33 cellular contexts compared by ENCODE assay signal in the genomic region with DNA sequence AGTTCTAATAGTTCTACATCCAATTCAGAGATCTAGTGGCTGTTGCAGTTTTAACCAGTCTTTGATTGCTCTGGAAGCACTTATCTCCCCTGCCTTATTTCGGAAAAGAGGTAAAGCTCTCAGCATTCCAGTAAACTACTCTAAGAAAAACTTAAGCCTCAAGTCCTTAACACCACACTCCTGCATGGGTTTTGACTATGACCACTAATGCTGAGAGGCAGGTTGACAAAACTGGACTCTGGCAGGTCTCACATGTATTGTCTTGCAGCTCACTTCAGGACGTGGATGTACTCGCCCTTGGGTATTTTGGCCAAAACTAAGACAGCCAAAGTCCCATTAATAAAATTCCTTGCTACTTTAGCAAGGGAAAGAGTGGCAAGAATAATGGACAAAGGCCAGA.
"Had no signal": no experiment of that assay in that cellular context is flagged by ENCODE, and none has a peak within 500 bp of the region (broad histone marks: within the 10 kb centered on the region; RNA-seq: fewer than 3 reads in every experiment).

No MANE protein-coding gene starts in this region.

- DNase-seq: activated B cell treated with CpG ODN at 0.5 μM for 24 hours; activated CD4-positive, alpha-beta memory T cell treated with anti-CD3 and anti-CD28 coated beads for 36 hours; activated CD4-positive, alpha-beta T cell treated with anti-CD3 and anti-CD28 coated beads, Interleukin-2, amount 10 ng/mL, durations not matched to agents 24 days and 14 days; activated CD8-positive, alpha-beta memory T cell treated with anti-CD3 and anti-CD28 coated beads, Interleukin-2, amount 10 ng/mL, durations not matched to agents 7 days and 5 days; activated CD8-positive, alpha-beta memory T cell treated with anti-CD3 and anti-CD28 coated beads, Interleukin-2, amount 50 U/mL, for 4 hours; activated CD8-positive, alpha-beta T cell treated with anti-CD3 and anti-CD28 coated beads, Interleukin-2, amount 10 ng/mL, durations not matched to agents 7 days and 5 days; activated effector memory CD4-positive, alpha-beta T cell treated with anti-CD3 and anti-CD28 coated beads, Interleukin-2, amount 50 U/mL, for 16 hours; activated naive CD4-positive, alpha-beta T cell treated with anti-CD3 and anti-CD28 coated beads for 36 hours; activated naive CD8-positive, alpha-beta T cell treated with anti-CD3 and anti-CD28 coated beads for 36 hours; activated naive CD8-positive, alpha-beta T cell treated with anti-CD3 and anti-CD28 coated beads, Interleukin-2, amount 50 U/mL, for 24 hours; activated T-cell treated with anti-CD3 and anti-CD28 coated beads, Interleukin-2, amount 50 U/mL, for 1 hour; activated T-cell treated with anti-CD3 and anti-CD28 coated beads, Interleukin-2, amount 50 U/mL, for 48 hours; adrenal gland; amygdala; aorta; body of pancreas; central memory CD4-positive, alpha-beta T cell; cerebellar nuclear complex; colonic mucosa; effector memory CD4-positive, alpha-beta T cell; endodermal cell; foreskin fibroblast; T-helper 1 cell; T-helper 17 cell; T1000; WERI-Rb-1 had no signal

- H3K4me1 Mint-ChIP-seq: activated B cell treated with CpG ODN at 0.5 μM for 24 hours; activated CD4-positive, alpha-beta T cell treated with anti-CD3 and anti-CD28 coated beads, Interleukin-2, amount 10 ng/mL, durations not matched to agents 24 days and 14 days; activated CD8-positive, alpha-beta memory T cell treated with anti-CD3 and anti-CD28 coated beads, Interleukin-2, amount 10 ng/mL, durations not matched to agents 7 days and 5 days; activated naive CD4-positive, alpha-beta T cell treated with anti-CD3 and anti-CD28 coated beads, Interleukin-2, amount 50 U/mL, for 24 hours; activated naive CD8-positive, alpha-beta T cell treated with anti-CD3 and anti-CD28 coated beads for 36 hours; activated naive CD8-positive, alpha-beta T cell treated with anti-CD3 and anti-CD28 coated beads, Interleukin-2, amount 50 U/mL, for 24 hours; endodermal cell; T-helper 17 cell had no signal

- H3K27me3 Mint-ChIP-seq: activated B cell treated with CpG ODN at 0.5 μM for 24 hours; activated CD4-positive, alpha-beta memory T cell treated with anti-CD3 and anti-CD28 coated beads for 36 hours; activated CD4-positive, alpha-beta T cell treated with anti-CD3 and anti-CD28 coated beads, Interleukin-2, amount 10 ng/mL, durations not matched to agents 24 days and 14 days; activated CD8-positive, alpha-beta memory T cell treated with anti-CD3 and anti-CD28 coated beads, Interleukin-2, amount 10 ng/mL, durations not matched to agents 7 days and 5 days; activated naive CD4-positive, alpha-beta T cell treated with anti-CD3 and anti-CD28 coated beads, Interleukin-2, amount 50 U/mL, for 24 hours; activated naive CD8-positive, alpha-beta T cell treated with anti-CD3 and anti-CD28 coated beads for 36 hours; activated naive CD8-positive, alpha-beta T cell treated with anti-CD3 and anti-CD28 coated beads, Interleukin-2, amount 50 U/mL, for 24 hours; T-helper 17 cell had no signal

- H3K9me3 ChIP-seq: adrenal gland, body of pancreas, colonic mucosa had no signal

- H3K36me3 Mint-ChIP-seq: activated CD4-positive, alpha-beta memory T cell treated with anti-CD3 and anti-CD28 coated beads for 36 hours; activated CD8-positive, alpha-beta memory T cell treated with anti-CD3 and anti-CD28 coated beads, Interleukin-2, amount 10 ng/mL, durations not matched to agents 7 days and 5 days; activated naive CD4-positive, alpha-beta T cell treated with anti-CD3 and anti-CD28 coated beads, Interleukin-2, amount 50 U/mL, for 24 hours; activated naive CD8-positive, alpha-beta T cell treated with anti-CD3 and anti-CD28 coated beads for 36 hours had no signal

- FAIRE-seq: frontal cortex had no signal

- H3K9me3 Mint-ChIP-seq: activated B cell treated with CpG ODN at 0.5 μM for 24 hours; activated CD4-positive, alpha-beta T cell treated with anti-CD3 and anti-CD28 coated beads, Interleukin-2, amount 10 ng/mL, durations not matched to agents 24 days and 14 days; activated naive CD8-positive, alpha-beta T cell treated with anti-CD3 and anti-CD28 coated beads for 36 hours; endodermal cell had no signal

- H3K4me3 Mint-ChIP-seq: activated B cell treated with CpG ODN at 0.5 μM for 24 hours; activated CD4-positive, alpha-beta memory T cell treated with anti-CD3 and anti-CD28 coated beads for 36 hours; activated CD4-positive, alpha-beta T cell treated with anti-CD3 and anti-CD28 coated beads, Interleukin-2, amount 10 ng/mL, durations not matched to agents 24 days and 14 days; activated CD8-positive, alpha-beta memory T cell treated with anti-CD3 and anti-CD28 coated beads, Interleukin-2, amount 10 ng/mL, durations not matched to agents 7 days and 5 days; activated CD8-positive, alpha-beta T cell treated with anti-CD3 and anti-CD28 coated beads, Interleukin-2, amount 10 ng/mL, durations not matched to agents 7 days and 5 days; activated naive CD4-positive, alpha-beta T cell treated with anti-CD3 and anti-CD28 coated beads for 36 hours; activated naive CD4-positive, alpha-beta T cell treated with anti-CD3 and anti-CD28 coated beads, Interleukin-2, amount 50 U/mL, for 24 hours; activated naive CD8-positive, alpha-beta T cell treated with anti-CD3 and anti-CD28 coated beads for 36 hours; activated naive CD8-positive, alpha-beta T cell treated with anti-CD3 and anti-CD28 coated beads, Interleukin-2, amount 50 U/mL, for 24 hours; activated T-helper 1 cell treated with anti-CD3 and anti-CD28 coated beads, Interleukin-12 subunit alpha, Interleukin-12 subunit beta, Interleukin-2, Interleukin-4 antibody, amounts not matched to agents 30 ng/mL and 10 ng/mL and 1 ng/mL, durations not matched to agents 14 hours and 24 hours and 36 hours; endodermal cell; T-helper 17 cell; T-helper 2 cell treated with Interferon-gamma antibody and Interleukin-4, amounts not matched to agents 5 μg/mL and 100 μg/mL, for 36 hours had no signal

- H3K4me3 ChIP-seq: adrenal gland, body of pancreas, colonic mucosa had no signal

- H3K36me3 ChIP-seq: adrenal gland, colonic mucosa, WERI-Rb-1 had no signal

- H3K27ac ChIP-seq: adrenal gland, body of pancreas, colonic mucosa, WERI-Rb-1 had no signal

- H3K27ac Mint-ChIP-seq: activated B cell treated with CpG ODN at 0.5 μM for 24 hours; activated CD4-positive, alpha-beta memory T cell treated with anti-CD3 and anti-CD28 coated beads for 36 hours; activated CD4-positive, alpha-beta T cell treated with anti-CD3 and anti-CD28 coated beads, Interleukin-2, amount 10 ng/mL, durations not matched to agents 24 days and 14 days; activated CD8-positive, alpha-beta memory T cell treated with anti-CD3 and anti-CD28 coated beads, Interleukin-2, amount 10 ng/mL, durations not matched to agents 7 days and 5 days; activated CD8-positive, alpha-beta T cell treated with anti-CD3 and anti-CD28 coated beads, Interleukin-2, amount 10 ng/mL, durations not matched to agents 7 days and 5 days; activated naive CD4-positive, alpha-beta T cell treated with anti-CD3 and anti-CD28 coated beads for 36 hours; activated naive CD4-positive, alpha-beta T cell treated with anti-CD3 and anti-CD28 coated beads, Interleukin-2, amount 50 U/mL, for 24 hours; activated naive CD8-positive, alpha-beta T cell treated with anti-CD3 and anti-CD28 coated beads for 36 hours; activated naive CD8-positive, alpha-beta T cell treated with anti-CD3 and anti-CD28 coated beads, Interleukin-2, amount 50 U/mL, for 24 hours; activated T-helper 1 cell treated with anti-CD3 and anti-CD28 coated beads, Interleukin-12 subunit alpha, Interleukin-12 subunit beta, Interleukin-2, Interleukin-4 antibody, amounts not matched to agents 30 ng/mL and 10 ng/mL and 1 ng/mL, durations not matched to agents 14 hours and 24 hours and 36 hours; activated T-helper 2 cell treated with anti-CD3 and anti-CD28 coated beads, Interferon-gamma antibody, Interleukin-2, Interleukin-4, amounts not matched to agents 10 μg/mL and 5 μg/mL and 100 μg/mL, durations not matched to agents 14 hours and 24 hours and 36 hours; endodermal cell; T-helper 17 cell; T-helper 2 cell treated with Interferon-gamma antibody and Interleukin-4, amounts not matched to agents 5 μg/mL and 100 μg/mL, for 36 hours had no signal

- H3K27me3 ChIP-seq: adrenal gland, body of pancreas, colonic mucosa had no signal

- H3K4me1 ChIP-seq: adrenal gland, body of pancreas, colonic mucosa had no signal

- ATAC-seq: activated CD4-positive, CD25-positive, alpha-beta regulatory T cell treated with anti-CD3 and anti-CD28 coated beads, Interleukin-2, amount 50 U/mL, for 24 hours; activated CD8-positive, alpha-beta memory T cell treated with anti-CD3 and anti-CD28 coated beads, Interleukin-2, amount 10 ng/mL, durations not matched to agents 7 days and 5 days; activated CD8-positive, alpha-beta T cell treated with anti-CD3 and anti-CD28 coated beads, Interleukin-2, amount 10 ng/mL, durations not matched to agents 7 days and 5 days; activated naive CD8-positive, alpha-beta T cell treated with anti-CD3 and anti-CD28 coated beads, Interleukin-2, amount 50 U/mL, for 24 hours; body of pancreas; esophagus mucosa; T-helper 17 cell had no signal
